Comparison of ENCODE assay signal across 22 cellular contexts in genomic region chr12:57219205-57219992, GRCh38. TPM values are rescaled to one million over a fixed set of nuclear protein-coding genes. Genes with fewer than 3 reads are reported as not detected.
DNase-seq lines count a peak whose midpoint lies in the region; ATAC-seq and TF ChIP-seq lines count a peak whose summit lies in the region.
"Had no signal": no experiment of that assay in that cellular context is flagged by ENCODE, and none has a peak within 500 bp of the region (broad histone marks: within the 10 kb centered on the region; RNA-seq: fewer than 3 reads in every experiment).

No MANE protein-coding gene starts in this region.

- H3K27ac Mint-ChIP-seq in effector memory CD8-positive, alpha-beta T cell = peak overlapping the region; percentile 35 to 41
- H3K27ac Mint-ChIP-seq: activated CD4-positive, alpha-beta T cell treated with anti-CD3 and anti-CD28 coated beads, Interleukin-2, amount 10 ng/mL, durations not matched to agents 7 days and 5 days; activated naive CD4-positive, alpha-beta T cell treated with anti-CD3 and anti-CD28 coated beads, Interleukin-2, amount 50 U/mL, for 72 hours; activated T-helper 17 cell treated with anti-CD3 and anti-CD28 coated beads, Interleukin-2, amount 50 U/mL, for 72 hours; T-helper 1 cell treated with Interleukin-12 subunit alpha and Interleukin-12 subunit beta and Interleukin-4 antibody, amounts not matched to agents 30 μg/mL and 1 μg/mL, for 36 hours had no signal

- TF ChIP-seq CTCF in OCI-LY1 (IDR thresholded peaks at IDR 0.05; ENCODE audit: low read length) (no peak), neural cell (IDR thresholded peaks at IDR 0.05; ENCODE audit: poor library complexity, severe bottlenecking) (no peak)

- no peak overlapping the region for H3K4me3 Mint-ChIP-seq in effector memory CD8-positive, alpha-beta T cell
- H3K4me3 Mint-ChIP-seq: activated CD4-positive, alpha-beta T cell treated with anti-CD3 and anti-CD28 coated beads, Interleukin-2, amount 10 ng/mL, durations not matched to agents 7 days and 5 days; activated T-helper 17 cell treated with anti-CD3 and anti-CD28 coated beads, Interleukin-2, amount 50 U/mL, for 72 hours; T-helper 1 cell treated with Interleukin-12 subunit alpha and Interleukin-12 subunit beta and Interleukin-4 antibody, amounts not matched to agents 30 μg/mL and 1 μg/mL, for 36 hours had no signal

- H3K4me2 ChIP-seq in OCI-LY1 (ENCODE audit: low read length) (peak overlapping the region; percentile 90; the same call in 1 of the 2 replicates), neural cell (ENCODE audit: low read length) (no peak overlapping the region)
- H3K4me2 ChIP-seq: BLaER1 had no signal

- peaks cover 4% of the 10 kb centered on the region; the same call in 1 of the 2 replicates for H3K27me3 ChIP-seq in OCI-LY1 (ENCODE audit: insufficient read depth, low read length)
- H3K27me3 ChIP-seq in neural cell (ENCODE audit: insufficient read depth, low read depth, low read length) = peaks cover 98% of the 10 kb centered on the region
- H3K27me3 ChIP-seq: ascending aorta had no signal

- H3K9me3 ChIP-seq in OCI-LY1 (ENCODE audit: low read length) (no peaks in the 10 kb centered on the region), neural cell (ENCODE audit: low read length) (no peaks in the 10 kb centered on the region)
- H3K9me3 ChIP-seq: ascending aorta, BLaER1, upper lobe of right lung had no signal

- peaks cover 43 to 55% of the 10 kb centered on the region in 2 donors for H3K4me1 Mint-ChIP-seq in effector memory CD8-positive, alpha-beta T cell (ENCODE audit: low read depth in 2 of 2)

- H3K27me3 Mint-ChIP-seq in effector memory CD8-positive, alpha-beta T cell = peaks cover 88 to 94% of the 10 kb centered on the region in 2 donors

- ATAC-seq in effector memory CD8-positive, alpha-beta T cell (replicated peaks) = no peak
- ATAC-seq in HG03521 (IDR thresholded peaks at IDR 0.05; ENCODE audit: unreplicated experiment) (no peak), HG03159 (IDR thresholded peaks at IDR 0.05; ENCODE audit: unreplicated experiment) (no peak)
- ATAC-seq: activated naive CD4-positive, alpha-beta T cell treated with anti-CD3 and anti-CD28 coated beads, Interleukin-2, amount 50 U/mL, for 72 hours; activated T-helper 17 cell treated with anti-CD3 and anti-CD28 coated beads, Interleukin-2, amount 50 U/mL, for 72 hours; right cardiac atrium; upper lobe of right lung had no signal

- peak overlapping the region; percentile 73 for H3K4me3 ChIP-seq in OCI-LY1 (ENCODE audit: low read depth, low read length, poor library complexity, severe bottlenecking)
- peak overlapping the region; percentile 51 for H3K4me3 ChIP-seq in neural cell (ENCODE audit: low read length)
- H3K4me3 ChIP-seq: ascending aorta, BLaER1, lung, upper lobe of right lung had no signal

- H3K9me2 ChIP-seq in OCI-LY1 (ENCODE audit: low read depth, low read length) = no peaks in the 10 kb centered on the region
- no peaks in the 10 kb centered on the region for H3K9me2 ChIP-seq in neural cell (ENCODE audit: insufficient read depth, low read length)

- peaks cover 67% of the 10 kb centered on the region for H3K4me1 ChIP-seq in OCI-LY1 (ENCODE audit: insufficient read depth, low read length, severe bottlenecking)

- H3F3A ChIP-seq in OCI-LY1 (ENCODE audit: insufficient read depth, low read length) (0 out of 2 replicates have a peak, but pooled peaks cover 2% of the 10 kb centered on the region), neural cell (ENCODE audit: insufficient read depth, low read length, poor library complexity, severe bottlenecking) (no peaks in the 10 kb centered on the region)

- H4K20me1 ChIP-seq in OCI-LY1 (ENCODE audit: insufficient read depth, low read length) (no peaks in the 10 kb centered on the region), neural cell (ENCODE audit: insufficient read depth) (no peaks in the 10 kb centered on the region)

- TF ChIP-seq RAD21 in neural cell (conservative IDR thresholded peaks at IDR 0.05) = no peak

- peaks cover 19% of the 10 kb centered on the region for H3K36me3 Mint-ChIP-seq in effector memory CD8-positive, alpha-beta T cell (ENCODE audit: insufficient read depth)
- H3K36me3 Mint-ChIP-seq: activated naive CD4-positive, alpha-beta T cell treated with anti-CD3 and anti-CD28 coated beads, Interleukin-2, amount 50 U/mL, for 72 hours had no signal

- H3K9ac ChIP-seq in OCI-LY1 (ENCODE audit: low read length) = peak overlapping the region; percentile 80; the same call in 1 of the 2 replicates
- no peak overlapping the region for H3K9ac ChIP-seq in neural cell (ENCODE audit: low read length)
- H3K9ac ChIP-seq: BLaER1 had no signal

- H3K9me3 Mint-ChIP-seq in effector memory CD8-positive, alpha-beta T cell = no peaks in the 10 kb centered on the region
- H3K9me3 Mint-ChIP-seq: activated CD4-positive, alpha-beta T cell treated with anti-CD3 and anti-CD28 coated beads, Interleukin-2, amount 10 ng/mL, durations not matched to agents 7 days and 5 days; activated naive CD4-positive, alpha-beta T cell treated with anti-CD3 and anti-CD28 coated beads, Interleukin-2, amount 50 U/mL, for 72 hours; activated T-helper 17 cell treated with anti-CD3 and anti-CD28 coated beads, Interleukin-2, amount 50 U/mL, for 72 hours; T-helper 1 cell treated with Interleukin-12 subunit alpha and Interleukin-12 subunit beta and Interleukin-4 antibody, amounts not matched to agents 30 μg/mL and 1 μg/mL, for 36 hours had no signal

- H3K79me2 ChIP-seq in OCI-LY1 (ENCODE audit: insufficient read depth, low read length) (no peaks in the 10 kb centered on the region), neural cell (replicated peaks; ENCODE audit: insufficient read depth, low read length) (no peaks in the 10 kb centered on the region)

- no peak overlapping the region for H3K27ac ChIP-seq in OCI-LY1 (ENCODE audit: low read depth, low read length, poor library complexity, severe bottlenecking)
- H3K27ac ChIP-seq in neural cell (ENCODE audit: low read length) = no peak overlapping the region
- H3K27ac ChIP-seq: ascending aorta, BLaER1, upper lobe of right lung had no signal

- TF ChIP-seq EP300 in neural cell (conservative IDR thresholded peaks at IDR 0.05; ENCODE audit: poor library complexity, severe bottlenecking) = no peak

- H3K36me3 ChIP-seq in OCI-LY1 (ENCODE audit: insufficient read depth, low read length) = no peaks in the 10 kb centered on the region; the same call in 1 of the 2 replicates
- H3K36me3 ChIP-seq in neural cell (ENCODE audit: insufficient read depth, low read length) = no peaks in the 10 kb centered on the region
- H3K36me3 ChIP-seq: ascending aorta, BLaER1, upper lobe of right lung had no signal

- H2AFZ ChIP-seq in OCI-LY1 (ENCODE audit: low read length) (no peak overlapping the region), neural cell (ENCODE audit: low read depth, low read length) (no peak overlapping the region)

- DNase-seq in D341Med (ENCODE audit: low spot score) (peak; percentile 70), NOMO-1 (lab: John Stamatoyannopoulos, UW; ENCODE audit: unreplicated experiment in 2 of 2) (no peak), AG08395 (ENCODE audit: low spot score) (no peak)
- DNase-seq in effector memory CD8-positive, alpha-beta T cell = no peak
- DNase-seq: activated CD4-positive, alpha-beta T cell treated with anti-CD3 and anti-CD28 coated beads, Interleukin-2, amount 10 ng/mL, durations not matched to agents 7 days and 5 days; cerebellar nuclear complex; foreskin melanocyte; hypothalamus; NCI-H2171 treated with DMSO at 0.1 percent for 48 hours; right cardiac atrium; stimulated activated CD8-positive, alpha-beta memory T cell treated with anti-CD3 and anti-CD28 coated beads, Interleukin-4, amount 100 ng/mL, for 48 hours; upper lobe of right lung had no signal

TF ChIP-seq in neural cell, 6 proteins besides CTCF, POLR2A, EP300 and RAD21:
- TF ChIP-seq REST (IDR thresholded peaks at IDR 0.05; ENCODE audit: borderline replicate concordance) = no peak
- no peak for TF ChIP-seq MXI1 (conservative IDR thresholded peaks at IDR 0.05; ENCODE audit: poor library complexity, severe bottlenecking)
- TF ChIP-seq TAF1 (IDR thresholded peaks at IDR 0.05; ENCODE audit: low read depth) = no peak
- TF ChIP-seq POLR2AphosphoS5 (IDR thresholded peaks at IDR 0.05) = no peak
- TF ChIP-seq EZH2 (IDR thresholded peaks at IDR 0.05; ENCODE audit: borderline replicate concordance, insufficient read depth, low read length, poor library complexity, severe bottlenecking) = no peak
- TF ChIP-seq SMC3 (conservative IDR thresholded peaks at IDR 0.05; ENCODE audit: poor library complexity) = no peak

RNA-seq across cellular contexts. Expression of gene NXPH4, which starts 2.8 kb away (rescaled TPM):
- 0.53 TPM in 1 of 2 replicates, not detected in the other for polyA plus RNA-seq in neural cell
- not detected in 2 replicates for polyA minus RNA-seq in neural cell

RNA-seq across cellular contexts. Expression of gene SHMT2, which starts 10.1 kb away (rescaled TPM):
- 38.2 and 42.2 TPM in 2 replicates for polyA plus RNA-seq in neural cell
- polyA minus RNA-seq in neural cell = 19.0 and 22.9 TPM in 2 replicates

RNA-seq across cellular contexts. Expression of gene STAC3, which starts 31.6 kb away (rescaled TPM):
- 1.3 and 2.9 TPM in 2 replicates for polyA plus RNA-seq in neural cell
- polyA minus RNA-seq in neural cell = 0.49 and 0.93 TPM in 2 replicates
